8 cellular contexts compared by ENCODE assay signal in the genomic region with DNA sequence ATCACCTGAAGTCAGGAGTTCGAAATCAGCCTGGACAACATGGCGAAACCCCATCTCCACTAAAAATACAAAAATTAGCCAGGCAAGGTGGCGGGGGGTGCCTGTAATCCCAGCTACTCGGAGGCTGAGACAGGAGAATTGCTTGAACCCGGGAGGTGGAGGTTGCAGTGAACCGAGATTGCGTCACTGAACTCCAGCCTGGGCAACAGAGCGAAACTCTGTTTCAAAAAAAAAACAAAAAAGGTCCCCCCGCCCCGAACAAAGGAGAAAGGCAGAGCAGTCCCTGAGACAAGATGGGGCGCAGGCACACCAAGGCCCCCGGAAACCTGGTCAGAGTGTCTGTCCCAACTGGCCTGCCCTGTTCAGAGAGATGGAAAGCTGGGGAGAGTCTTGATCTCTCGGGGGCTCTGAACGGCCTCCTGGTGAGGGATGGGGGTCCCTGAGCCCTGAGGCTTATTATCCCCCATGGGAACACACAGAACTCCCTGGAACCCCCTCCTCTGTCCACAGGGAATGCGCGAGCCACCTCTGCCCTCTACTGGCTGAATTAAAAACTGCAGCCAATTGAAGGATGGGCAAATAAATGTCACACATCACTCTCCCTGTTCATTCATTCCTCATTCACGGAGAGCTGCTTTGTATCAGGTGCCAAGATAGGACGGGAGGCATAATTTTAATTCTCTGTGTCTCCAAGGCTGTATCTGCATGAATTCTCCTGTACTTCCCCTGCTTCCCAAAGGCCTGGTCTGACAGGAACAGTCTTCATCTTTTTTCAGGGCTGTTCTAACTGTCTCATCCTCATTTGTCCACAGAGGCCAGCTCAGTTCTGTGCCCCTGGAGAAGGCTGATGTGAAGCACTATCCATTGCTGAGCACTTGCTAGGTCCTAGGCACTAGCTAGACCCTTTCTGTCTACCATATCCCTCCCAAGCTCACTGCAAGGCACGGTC. TPM values are rescaled to one million over a fixed set of nuclear protein-coding genes. Genes with fewer than 3 reads are reported as not detected.
A peak's percentile ranks its signal among the peaks of the same experiment; 100 is the strongest.
DNase-seq lines count a peak whose midpoint lies in the region; ATAC-seq and TF ChIP-seq lines count a peak whose summit lies in the region.

No MANE protein-coding gene starts in this region.

- ATAC-seq in GM18907 (IDR thresholded peaks at IDR 0.05; ENCODE audit: unreplicated experiment) (peak; percentile 47), HG02938 (IDR thresholded peaks at IDR 0.05; ENCODE audit: unreplicated experiment) (no peak), GM21390 (IDR thresholded peaks at IDR 0.05; ENCODE audit: unreplicated experiment) (no peak)

- H3K9ac ChIP-seq in liver (ENCODE audit: low read depth in 1 of 2, low read length in 2 of 2), result no peak overlapping the region

- in situ Hi-C loops in transverse colon (cut with MboI; ENCODE audit: low pct_ligation_motif_present in 1 of 4, low pct_unique_long_range_greater_than_20kb in 1 of 4, low sequenced_read_pairs in 3 of 4), result loop anchor here in 1 of 4 donors (25.0 kb wide), 1 partner anchor 698 kb away; the partner anchor contains the start of gene SFTPA2

- no peaks in the 10 kb centered on the region for H3K27me3 ChIP-seq in BE2C
- no peaks in the 10 kb centered on the region for H3K27me3 ChIP-seq in breast epithelium
- H3K27me3 ChIP-seq in liver (ENCODE audit: control insufficient read depth in 4 of 4, insufficient read depth in 4 of 4, low read length in 3 of 4), result no peaks in the 10 kb centered on the region
- H3K27me3 ChIP-seq in transverse colon, result no peaks in the 10 kb centered on the region

- H3K27ac ChIP-seq in breast epithelium, result no peak overlapping the region
- H3K27ac ChIP-seq in liver (ENCODE audit: low read depth in 1 of 2, low read length in 2 of 2), result no peak overlapping the region
- H3K27ac ChIP-seq in transverse colon, result no peak overlapping the region

- intact Hi-C loops in breast epithelium (cut with DNase I; ENCODE audit: low total_unique reads), result no loop called here
- intact Hi-C loops in transverse colon (cut with DNase I; ENCODE audit: low total_unique reads), result no loop called here

- TF ChIP-seq POLR2A in breast epithelium (IDR thresholded peaks at IDR 0.05) (no peak), transverse colon (IDR thresholded peaks at IDR 0.05) (no peak)

- WGBS in liver, result 48% methylated on average over 19 of the region's 19 CpGs
- WGBS in transverse colon (ENCODE audit: low coverage in 1 of 2), 2 donors, result 44 to 55% methylated on average over 13 to 19 of the region's 19 CpGs

- H3K4me1 ChIP-seq in BE2C, result no peaks in the 10 kb centered on the region
- H3K4me1 ChIP-seq in breast epithelium, result no peaks in the 10 kb centered on the region
- no peaks in the 10 kb centered on the region for H3K4me1 ChIP-seq in liver (ENCODE audit: control insufficient read depth in 4 of 4, insufficient read depth in 4 of 4, low read length in 3 of 4)
- no peaks in the 10 kb centered on the region for H3K4me1 ChIP-seq in transverse colon

- H3K9me3 ChIP-seq in BE2C, result no peaks in the 10 kb centered on the region
- H3K9me3 ChIP-seq in breast epithelium, result no peaks in the 10 kb centered on the region
- H3K9me3 ChIP-seq in liver (ENCODE audit: control insufficient read depth in 4 of 4, low read length in 3 of 4), result no peaks in the 10 kb centered on the region
- no peaks in the 10 kb centered on the region for H3K9me3 ChIP-seq in transverse colon

- no peak overlapping the region for H3K4me3 ChIP-seq in BE2C (ENCODE audit: low read depth, low read length)
- H3K4me3 ChIP-seq in breast epithelium, result no peak overlapping the region
- H3K4me3 ChIP-seq in liver (ENCODE audit: low read depth in 1 of 3, low read length in 3 of 3), result no peak overlapping the region
- no peak overlapping the region for H3K4me3 ChIP-seq in transverse colon

- TF ChIP-seq CTCF in BE2C (IDR thresholded peaks at IDR 0.05; ENCODE audit: low read depth, low read length) (peak; percentile 81), breast epithelium (IDR thresholded peaks at IDR 0.05) (peak in 2 of 3 donors; percentile 68 to 70), liver (IDR thresholded peaks at IDR 0.05; ENCODE audit: low read depth, low read length, missing input control) (peak; percentile 84), transverse colon (IDR thresholded peaks at IDR 0.05) (peak; percentile 60 to 86 (median 65))

- TF ChIP-seq RAD21 in liver (IDR thresholded peaks at IDR 0.05), result peak; percentile 70 to 82

- DNase-seq in BE2C, result peak; percentile 40
- peak; percentile 66 for DNase-seq in OCI-M1 (lab: John Stamatoyannopoulos, UW)
- peak in 1 of 2 donors; percentile 42 for DNase-seq in breast epithelium (ENCODE audit: low spot score in 2 of 2)
- no peak for DNase-seq in transverse colon

- TF ChIP-seq EP300 in transverse colon (IDR thresholded peaks at IDR 0.05; ENCODE audit: low read depth), result no peak

- H3K36me3 ChIP-seq in BE2C (no peaks in the 10 kb centered on the region), breast epithelium (no peaks in the 10 kb centered on the region), liver (ENCODE audit: control insufficient read depth in 4 of 4, insufficient read depth in 3 of 4, low read depth in 1 of 4, low read length in 3 of 4) (no peaks in the 10 kb centered on the region), transverse colon (no peaks in the 10 kb centered on the region)

TF ChIP-seq in liver, 16 proteins besides CTCF, POLR2A, EP300 and RAD21 (continues in another document):
- no peak for TF ChIP-seq FOXA1 (IDR thresholded peaks at IDR 0.05)
- no peak for TF ChIP-seq JUND (IDR thresholded peaks at IDR 0.05)
- TF ChIP-seq RXRA (IDR thresholded peaks at IDR 0.05), result no peak
- no peak for TF ChIP-seq HNF4G (IDR thresholded peaks at IDR 0.05)
- no peak for TF ChIP-seq YY1 (IDR thresholded peaks at IDR 0.05)
- no peak for TF ChIP-seq HNF4A (conservative IDR thresholded peaks at IDR 0.05)
- no peak for TF ChIP-seq NR2F2 (IDR thresholded peaks at IDR 0.05)
- TF ChIP-seq GABPA (IDR thresholded peaks at IDR 0.05 in 1 of 2, conservative IDR thresholded peaks at IDR 0.05 in 1 of 2), result no peak
- TF ChIP-seq ATF3 (IDR thresholded peaks at IDR 0.05), result no peak
- no peak for TF ChIP-seq EGR1 (IDR thresholded peaks at IDR 0.05; ENCODE audit: low read depth in 2 of 2)
- TF ChIP-seq, protein P1, sequence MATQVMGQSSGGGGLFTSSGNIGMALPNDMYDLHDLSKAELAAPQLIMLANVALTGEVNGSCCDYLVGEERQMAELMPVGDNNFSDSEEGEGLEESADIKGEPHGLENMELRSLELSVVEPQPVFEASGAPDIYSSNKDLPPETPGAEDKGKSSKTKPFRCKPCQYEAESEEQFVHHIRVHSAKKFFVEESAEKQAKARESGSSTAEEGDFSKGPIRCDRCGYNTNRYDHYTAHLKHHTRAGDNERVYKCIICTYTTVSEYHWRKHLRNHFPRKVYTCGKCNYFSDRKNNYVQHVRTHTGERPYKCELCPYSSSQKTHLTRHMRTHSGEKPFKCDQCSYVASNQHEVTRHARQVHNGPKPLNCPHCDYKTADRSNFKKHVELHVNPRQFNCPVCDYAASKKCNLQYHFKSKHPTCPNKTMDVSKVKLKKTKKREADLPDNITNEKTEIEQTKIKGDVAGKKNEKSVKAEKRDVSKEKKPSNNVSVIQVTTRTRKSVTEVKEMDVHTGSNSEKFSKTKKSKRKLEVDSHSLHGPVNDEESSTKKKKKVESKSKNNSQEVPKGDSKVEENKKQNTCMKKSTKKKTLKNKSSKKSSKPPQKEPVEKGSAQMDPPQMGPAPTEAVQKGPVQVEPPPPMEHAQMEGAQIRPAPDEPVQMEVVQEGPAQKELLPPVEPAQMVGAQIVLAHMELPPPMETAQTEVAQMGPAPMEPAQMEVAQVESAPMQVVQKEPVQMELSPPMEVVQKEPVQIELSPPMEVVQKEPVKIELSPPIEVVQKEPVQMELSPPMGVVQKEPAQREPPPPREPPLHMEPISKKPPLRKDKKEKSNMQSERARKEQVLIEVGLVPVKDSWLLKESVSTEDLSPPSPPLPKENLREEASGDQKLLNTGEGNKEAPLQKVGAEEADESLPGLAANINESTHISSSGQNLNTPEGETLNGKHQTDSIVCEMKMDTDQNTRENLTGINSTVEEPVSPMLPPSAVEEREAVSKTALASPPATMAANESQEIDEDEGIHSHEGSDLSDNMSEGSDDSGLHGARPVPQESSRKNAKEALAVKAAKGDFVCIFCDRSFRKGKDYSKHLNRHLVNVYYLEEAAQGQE (IDR thresholded peaks at IDR 0.05), result no peak
- TF ChIP-seq, protein P2, sequence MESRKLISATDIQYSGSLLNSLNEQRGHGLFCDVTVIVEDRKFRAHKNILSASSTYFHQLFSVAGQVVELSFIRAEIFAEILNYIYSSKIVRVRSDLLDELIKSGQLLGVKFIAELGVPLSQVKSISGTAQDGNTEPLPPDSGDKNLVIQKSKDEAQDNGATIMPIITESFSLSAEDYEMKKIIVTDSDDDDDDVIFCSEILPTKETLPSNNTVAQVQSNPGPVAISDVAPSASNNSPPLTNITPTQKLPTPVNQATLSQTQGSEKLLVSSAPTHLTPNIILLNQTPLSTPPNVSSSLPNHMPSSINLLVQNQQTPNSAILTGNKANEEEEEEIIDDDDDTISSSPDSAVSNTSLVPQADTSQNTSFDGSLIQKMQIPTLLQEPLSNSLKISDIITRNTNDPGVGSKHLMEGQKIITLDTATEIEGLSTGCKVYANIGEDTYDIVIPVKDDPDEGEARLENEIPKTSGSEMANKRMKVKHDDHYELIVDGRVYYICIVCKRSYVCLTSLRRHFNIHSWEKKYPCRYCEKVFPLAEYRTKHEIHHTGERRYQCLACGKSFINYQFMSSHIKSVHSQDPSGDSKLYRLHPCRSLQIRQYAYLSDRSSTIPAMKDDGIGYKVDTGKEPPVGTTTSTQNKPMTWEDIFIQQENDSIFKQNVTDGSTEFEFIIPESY (IDR thresholded peaks at IDR 0.05), result no peak
- no peak for TF ChIP-seq SP1 (IDR thresholded peaks at IDR 0.05)
- no peak for TF ChIP-seq MAX (IDR thresholded peaks at IDR 0.05)
- TF ChIP-seq TAF1 (conservative IDR thresholded peaks at IDR 0.05), result no peak

RNA-seq across cellular contexts. Expression of gene MAT1A, which starts 28.9 kb away (rescaled TPM):
- polyA plus RNA-seq in BE2C (2012; ENCODE audit: insufficient read depth, insufficient read length, low read depth), result 1.1 TPM
- total RNA-seq in breast epithelium (under 1 TPM in 2 of 3 donors, not detected in 1; 0.29 to 0.98 TPM), liver (100 to 1,000 TPM; 179 to 662 TPM), transverse colon (1 to 10 TPM in 1 of 4 donors, under 1 TPM in 1, not detected in 2; 0.14 to 1.5 TPM)
- polyA plus RNA-seq in liver, result 100 to 1,000 TPM; 327 to 759 TPM

RNA-seq across cellular contexts. Expression of gene ANXA11, which starts 55.2 kb away (rescaled TPM):
- polyA plus RNA-seq in BE2C (2012; ENCODE audit: insufficient read depth, insufficient read length, low read depth), result 26.7 TPM
- total RNA-seq in breast epithelium (100 to 1,000 TPM in 1 of 3 donors, 10 to 100 TPM in 2; 83.3 to 102 (median 93.4) TPM), liver (10 to 100 TPM; 14.0 to 20.9 TPM), transverse colon (100 to 1,000 TPM; 134 to 247 (median 219) TPM)
- polyA plus RNA-seq in liver, result 10 to 100 TPM; 28.8 to 40.4 TPM

Comparison
In these comparisons a context has a peak if more than half of its experiments do, and no peak if none do; other contexts are left out.
1. RNA of gene MAT1A, which starts 28.9 kb away (total RNA-seq): 179 to 662 TPM in liver; 0.29 to 0.98 TPM in breast epithelium and 0.14 to 1.5 TPM in transverse colon; every median in the first group is over 10 times any median in the second.
2. Peak in every context shown above with its lines, with median percentiles within 50 percentile points of each other: CTCF ChIP-seq.